ENCODE assay signal across 11 cellular contexts in the genomic region with DNA sequence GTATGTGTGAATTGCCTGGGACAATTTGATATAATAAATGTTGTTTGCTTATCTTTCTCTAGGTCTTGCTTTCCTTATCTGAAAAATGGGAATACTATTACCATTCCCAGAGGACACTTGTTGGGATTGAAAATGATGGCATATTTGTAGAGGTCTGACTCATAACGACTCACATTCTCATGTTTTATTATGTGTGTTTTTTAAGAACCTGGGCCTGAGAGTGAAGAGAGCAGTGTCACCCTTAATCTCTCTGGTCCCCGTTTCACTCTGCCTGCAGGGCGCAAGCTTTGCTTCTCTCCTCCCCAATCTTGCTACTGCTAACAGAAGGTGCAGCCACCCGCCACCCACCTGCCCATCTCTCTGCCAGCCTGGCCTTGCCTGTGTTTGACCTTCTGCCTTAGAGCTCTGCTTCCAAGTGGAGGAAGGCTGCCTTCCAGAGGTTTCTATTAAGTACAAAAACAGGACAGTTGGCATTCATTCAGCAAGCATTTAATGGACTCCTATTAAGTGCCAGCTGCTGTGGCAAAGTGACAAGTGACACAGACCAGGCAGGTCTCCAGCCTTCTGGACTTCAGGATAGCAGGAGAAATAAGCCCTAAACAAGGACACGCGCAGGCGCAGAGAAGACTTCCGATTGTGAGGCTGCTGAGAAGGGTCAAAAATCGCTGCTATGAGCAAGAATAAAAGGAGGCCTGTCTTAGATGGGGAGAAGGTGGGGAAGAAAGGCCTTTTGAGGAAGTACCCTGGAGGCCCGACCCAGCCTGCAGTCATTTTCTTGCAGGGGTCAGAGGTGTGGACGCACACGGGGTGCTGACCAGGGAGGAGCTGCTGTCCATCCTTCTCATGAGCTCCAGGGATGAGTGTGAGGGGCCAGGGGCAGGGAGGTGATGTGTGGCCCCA.
DNase-seq lines count a peak whose midpoint lies in the region; ATAC-seq, FAIRE-seq and TF ChIP-seq lines count a peak whose summit lies in the region.
"Had no signal": no experiment of that assay in that cellular context is flagged by ENCODE, and none has a peak within 500 bp of the region (broad histone marks: within the 10 kb centered on the region; RNA-seq: fewer than 3 reads in every experiment).

No MANE protein-coding gene starts in this region.

- ATAC-seq in IMR-90 (ENCODE audit: low read depth) (peak; percentile 79), HG03097 (IDR thresholded peaks at IDR 0.05; ENCODE audit: low FRiP score, unreplicated experiment) (no peak)
- no peak for ATAC-seq in stimulated activated naive B cell treated with anti-CD40 and anti-IgM and Interleukin-4, amounts not matched to agents 10 μg/mL and 1 μg/mL and 100 μg/mL, for 72 hours (replicated peaks)

- H3K27ac Mint-ChIP-seq in astrocyte (ENCODE audit: unreplicated experiment) (no peak overlapping the region), nephron progenitor cell (no peak overlapping the region)
- no peak overlapping the region for H3K27ac Mint-ChIP-seq in stimulated activated naive B cell treated with anti-CD40 and anti-IgM and Interleukin-4, amounts not matched to agents 10 μg/mL and 1 μg/mL and 100 μg/mL, for 72 hours

- H3K9me3 ChIP-seq in BE2C (no peaks in the 10 kb centered on the region), IMR-90 (ENCODE audit: control insufficient read depth, insufficient read depth, low read length) (no peaks in the 10 kb centered on the region), astrocyte (ENCODE audit: insufficient read depth, low read depth, low read length) (no peaks in the 10 kb centered on the region), kidney (ENCODE audit: control insufficient read depth in 1 of 2, low read length in 2 of 2) (no peaks in the 10 kb centered on the region)

- H3K4me1 Mint-ChIP-seq in astrocyte (ENCODE audit: low read depth, unreplicated experiment) (peaks cover 5% of the 10 kb centered on the region), nephron progenitor cell (peaks cover 6% of the 10 kb centered on the region)
- H3K4me1 Mint-ChIP-seq in stimulated activated naive B cell treated with anti-CD40 and anti-IgM and Interleukin-4, amounts not matched to agents 10 μg/mL and 1 μg/mL and 100 μg/mL, for 72 hours, result peaks cover 17 to 38% of the 10 kb centered on the region in 2 donors

- H3K36me3 Mint-ChIP-seq in astrocyte (ENCODE audit: low read depth, unreplicated experiment) (no peaks in the 10 kb centered on the region), nephron progenitor cell (ENCODE audit: low read depth) (no peaks in the 10 kb centered on the region)
- peaks cover 0 to 3% of the 10 kb centered on the region in 2 donors for H3K36me3 Mint-ChIP-seq in stimulated activated naive B cell treated with anti-CD40 and anti-IgM and Interleukin-4, amounts not matched to agents 10 μg/mL and 1 μg/mL and 100 μg/mL, for 72 hours

- no peak overlapping the region for H2BK5ac ChIP-seq in IMR-90 (ENCODE audit: low read depth, low read length, poor library complexity, severe bottlenecking)

- H3K79me2 ChIP-seq in astrocyte (ENCODE audit: insufficient read depth, low read length), result no peaks in the 10 kb centered on the region

- H2AK9ac ChIP-seq in IMR-90 (replicated peaks; ENCODE audit: low read depth, low read length, poor library complexity), result no peak overlapping the region

- DNase-seq in BE2C, result peak; percentile 92
- DNase-seq in IMR-90, result peak; percentile 85
- DNase-seq in astrocyte (ENCODE audit: low read depth), result peak; percentile 63
- peak; percentile 58 for DNase-seq in kidney
- DNase-seq in nephron progenitor cell, result no peak
- no peak for DNase-seq in H54 (ENCODE audit: insufficient read length, low spot score)
- no peak for DNase-seq in stimulated activated naive B cell treated with anti-CD40 and anti-IgM and Interleukin-4, amounts not matched to agents 10 μg/mL and 1 μg/mL and 100 μg/mL, for 72 hours
- DNase-seq: NCI-H1694 treated with DMSO at 0.1 percent for 48 hours; stimulated activated CD4-positive, alpha-beta T cell treated with anti-CD3 and anti-CD28 coated beads, Interleukin-4, amount 100 ng/mL, for 4 hours had no signal

- no peak overlapping the region for H3K27ac ChIP-seq in IMR-90 (ENCODE audit: insufficient read depth, low read length)
- H3K27ac ChIP-seq in astrocyte (ENCODE audit: low read depth, low read length), result no peak overlapping the region
- H3K27ac ChIP-seq in kidney (ENCODE audit: low read depth in 2 of 2, low read length in 2 of 2), result no peak overlapping the region

- peak overlapping the region; percentile 43; the same call in 1 of the 2 replicates for H2BK20ac ChIP-seq in IMR-90 (ENCODE audit: low read depth, low read length)

- 0 out of 2 replicates have a peak overlapping the region, but pooled peaks have one; percentile 33 for H3K14ac ChIP-seq in IMR-90 (replicated peaks; ENCODE audit: low read depth, low read length)

- H3K36me3 ChIP-seq in BE2C, result no peaks in the 10 kb centered on the region
- no peaks in the 10 kb centered on the region; the same call in 1 of the 2 replicates for H3K36me3 ChIP-seq in IMR-90 (ENCODE audit: control insufficient read depth, insufficient read depth, low read length)
- no peaks in the 10 kb centered on the region for H3K36me3 ChIP-seq in astrocyte (ENCODE audit: insufficient read depth, low read length)
- no peaks in the 10 kb centered on the region for H3K36me3 ChIP-seq in kidney (ENCODE audit: control insufficient read depth in 1 of 2, insufficient read depth in 2 of 2, low read length in 2 of 2)

- no peak overlapping the region for H3K56ac ChIP-seq in IMR-90 (ENCODE audit: extremely low read depth, insufficient read depth, low read length)

- dilution Hi-C loops in IMR-90 (cut with HindIII; ENCODE audit: low sequenced_read_pairs, unreplicated experiment), result no loop called here

- H4K5ac ChIP-seq in IMR-90 (ENCODE audit: low read depth, low read length), result no peak overlapping the region

- intact Hi-C loops in IMR-90 (cut with micrococcal nuclease), result loop anchor here (10.0 kb wide), 1 partner anchor 130 kb away; no protein-coding TSS in a partner anchor
- intact Hi-C loops in kidney (cut with DNase I), result loop anchor here (5.0 kb wide), 1 partner anchor 322 kb away; no protein-coding TSS in a partner anchor

- in situ Hi-C loops in IMR-90 (cut with MboI; ENCODE audit: low sequenced_read_pairs), result no loop called here

- peak overlapping the region; percentile 58 for H2AFZ ChIP-seq in IMR-90 (replicated peaks; ENCODE audit: low read length, poor library complexity)
- H2AFZ ChIP-seq in astrocyte (ENCODE audit: low read depth, low read length), result no peak overlapping the region

- H3K27me3 Mint-ChIP-seq in astrocyte (ENCODE audit: low read depth, unreplicated experiment) (peaks cover 17% of the 10 kb centered on the region), nephron progenitor cell (ENCODE audit: low read depth, poor library complexity) (peaks cover 16% of the 10 kb centered on the region)
- H3K27me3 Mint-ChIP-seq in stimulated activated naive B cell treated with anti-CD40 and anti-IgM and Interleukin-4, amounts not matched to agents 10 μg/mL and 1 μg/mL and 100 μg/mL, for 72 hours, result peaks cover 9 to 14% of the 10 kb centered on the region in 2 donors

- no peak overlapping the region for H3K4me2 ChIP-seq in IMR-90 (ENCODE audit: low read depth, low read length)
- H3K4me2 ChIP-seq in astrocyte (ENCODE audit: low read length), result peak overlapping the region; percentile 30

- no peak overlapping the region for H3K23ac ChIP-seq in IMR-90 (ENCODE audit: low read depth, low read length)

- H3K18ac ChIP-seq in IMR-90 (ENCODE audit: low read depth, low read length), result no peak overlapping the region

- H4K8ac ChIP-seq in IMR-90 (ENCODE audit: low read depth in 2 of 2, low read length in 2 of 2), result no peak overlapping the region; a peak in 1 of 4 replicates

- H2BK120ac ChIP-seq in IMR-90 (ENCODE audit: low read depth, low read length), result peak overlapping the region; percentile 62; the same call in 1 of the 2 replicates

- 77% methylated on average over 7 of the region's 12 CpGs; no CpG with 5 or more reads in 1 of the 2 experiments for WGBS in IMR-90 (ENCODE audit: extremely low coverage in 2 of 2, insufficient read length in 1 of 2), 2 experiments

- peak overlapping the region; percentile 69 for H2AK5ac ChIP-seq in IMR-90 (ENCODE audit: low read depth, low read length)

- 0 out of 3 replicates have a peak overlapping the region, but pooled peaks have one; percentile 29 for H2BK15ac ChIP-seq in IMR-90 (ENCODE audit: low read depth, low read length)

- no TSS peak for BruUV-seq in IMR-90 (replicated peaks; lab: Mats Ljungman, UMichigan)

- H3K4me3 Mint-ChIP-seq in astrocyte (ENCODE audit: unreplicated experiment) (no peak overlapping the region), nephron progenitor cell (no peak overlapping the region)
- no peak overlapping the region for H3K4me3 Mint-ChIP-seq in stimulated activated naive B cell treated with anti-CD40 and anti-IgM and Interleukin-4, amounts not matched to agents 10 μg/mL and 1 μg/mL and 100 μg/mL, for 72 hours

- no peak for TF ChIP-seq POLR2A in IMR-90 (IDR thresholded peaks at IDR 0.05; ENCODE audit: low read depth, low read length)
- no peak for TF ChIP-seq POLR2A in H54 (IDR thresholded peaks at IDR 0.05; ENCODE audit: low read depth, low read length)

- TF ChIP-seq CTCF in BE2C (IDR thresholded peaks at IDR 0.05; ENCODE audit: low read depth, low read length) (peak; percentile 22; the same call in 1 of the 2 replicates), IMR-90 (conservative IDR thresholded peaks at IDR 0.05; ENCODE audit: low read depth, low read length) (no peak), astrocyte (IDR thresholded peaks at IDR 0.05; ENCODE audit: insufficient read depth, low read depth, low read length) (no peak), kidney (IDR thresholded peaks at IDR 0.05; ENCODE audit: borderline replicate concordance, extremely low read depth, insufficient read depth) (no peak), nephron progenitor cell (IDR thresholded peaks at IDR 0.05) (no peak)

- no peak overlapping the region for H3K9ac ChIP-seq in IMR-90 (ENCODE audit: low read depth, low read length)
- H3K9ac ChIP-seq in astrocyte (ENCODE audit: low read length), result no peak overlapping the region
- no peak overlapping the region for H3K9ac ChIP-seq in kidney (ENCODE audit: low read length in 2 of 2)

- peak overlapping the region; percentile 75 for H3K4ac ChIP-seq in IMR-90 (ENCODE audit: low read depth, low read length)

- POLR2A ChIA-PET in IMR-90 (lab: Charles Lee; ENCODE audit: unreplicated experiment), result no interaction called here

- no peaks in the 10 kb centered on the region for H3K79me1 ChIP-seq in IMR-90 (ENCODE audit: low read depth in 1 of 2, low read length in 2 of 2)

- peaks cover 19% of the 10 kb centered on the region for H3K4me1 ChIP-seq in BE2C
- H3K4me1 ChIP-seq in IMR-90 (ENCODE audit: control insufficient read depth, insufficient read depth, low read length), result peaks cover 4% of the 10 kb centered on the region
- peaks cover 6% of the 10 kb centered on the region for H3K4me1 ChIP-seq in astrocyte (ENCODE audit: insufficient read depth, low read length)
- no peaks in the 10 kb centered on the region for H3K4me1 ChIP-seq in kidney (ENCODE audit: control insufficient read depth in 1 of 2, insufficient read depth in 1 of 2, low read depth in 1 of 2, low read length in 2 of 2)

- H4K91ac ChIP-seq in IMR-90 (ENCODE audit: insufficient read depth, low read depth, low read length), result peak overlapping the region; percentile 38; the same call in 1 of the 2 replicates

- H4K20me1 ChIP-seq in IMR-90 (ENCODE audit: insufficient read depth, low read length) (no peaks in the 10 kb centered on the region), astrocyte (ENCODE audit: insufficient read depth, low read length) (no peaks in the 10 kb centered on the region)

- 0 out of 2 replicates have a peak overlapping the region, but pooled peaks have one; percentile 4 for H3K4me3 ChIP-seq in BE2C (ENCODE audit: low read depth, low read length)
- H3K4me3 ChIP-seq in IMR-90 (ENCODE audit: insufficient read depth, low read depth, low read length), result no peak overlapping the region
- H3K4me3 ChIP-seq in astrocyte (ENCODE audit: insufficient read depth, low read depth, low read length), result no peak overlapping the region
- no peak overlapping the region for H3K4me3 ChIP-seq in kidney (ENCODE audit: low read length in 2 of 2)

- H3K9me3 Mint-ChIP-seq in astrocyte (ENCODE audit: unreplicated experiment) (no peaks in the 10 kb centered on the region), nephron progenitor cell (no peaks in the 10 kb centered on the region)
- no peaks in the 10 kb centered on the region for H3K9me3 Mint-ChIP-seq in stimulated activated naive B cell treated with anti-CD40 and anti-IgM and Interleukin-4, amounts not matched to agents 10 μg/mL and 1 μg/mL and 100 μg/mL, for 72 hours

- FAIRE-seq in astrocyte (lab: Jason Lieb, UNC) (no peak), kidney (lab: Jason Lieb, UNC) (no peak), H54 (lab: Jason Lieb, UNC) (no peak)

- H3K9me1 ChIP-seq in IMR-90 (ENCODE audit: insufficient read depth, low read length), result peaks cover 11% of the 10 kb centered on the region

- no peaks in the 10 kb centered on the region for H3K27me3 ChIP-seq in BE2C
- no peaks in the 10 kb centered on the region for H3K27me3 ChIP-seq in IMR-90 (ENCODE audit: control insufficient read depth, insufficient read depth, low read length)
- no peaks in the 10 kb centered on the region for H3K27me3 ChIP-seq in astrocyte (ENCODE audit: insufficient read depth, low read length)
- H3K27me3 ChIP-seq: dorsolateral prefrontal cortex had no signal

- CTCF ChIA-PET in IMR-90 (lab: Yijun Ruan, JAX), result no interaction called here

- no peak for TF ChIP-seq RAD21 in IMR-90 (IDR thresholded peaks at IDR 0.05; ENCODE audit: low read length)

Comparison
In these comparisons a context has a peak if more than half of its experiments do, and no peak if none do; other contexts are left out.
1. DNase-seq: peak in BE2C (single experiment), IMR-90 (single experiment), astrocyte (single experiment) and kidney (single experiment); none in nephron progenitor cell (single experiment), H54 (single experiment) and stimulated activated naive B cell treated with anti-CD40 and anti-IgM and Interleukin-4, amounts not matched to agents 10 μg/mL and 1 μg/mL and 100 μg/mL, for 72 hours (single experiment).